In genomic region chr10:3935141-3935540, GRCh38 we compare ENCODE assay signal across 7 cellular contexts.
DNase-seq lines count a peak whose midpoint lies in the region; ATAC-seq and TF ChIP-seq lines count a peak whose summit lies in the region.

No MANE protein-coding gene starts in this region.

- peak overlapping the region in 1 of 2 donors; percentile 30 for H3K4me3 ChIP-seq in gastroesophageal sphincter

- H3K36me3 Mint-ChIP-seq in activated T-cell treated with anti-CD3 and anti-CD28 coated beads, Interleukin-2, amount 50 U/mL, for 4 hours (ENCODE audit: insufficient read depth): no peaks in the 10 kb centered on the region

- no peaks in the 10 kb centered on the region for H3K36me3 ChIP-seq in gastroesophageal sphincter

- H3K27ac ChIP-seq in gastroesophageal sphincter: peak overlapping the region; percentile 43 to 76 (median 74)

- ATAC-seq in GM19395 (IDR thresholded peaks at IDR 0.05; ENCODE audit: unreplicated experiment) (peak; percentile 100), HG03342 (IDR thresholded peaks at IDR 0.05; ENCODE audit: unreplicated experiment) (peak; percentile 97), gastroesophageal sphincter (peak; percentile 34)
- peak; percentile 99 for ATAC-seq in activated T-cell treated with anti-CD3 and anti-CD28 coated beads, Interleukin-2, amount 50 U/mL, for 4 hours

- TF ChIP-seq EP300 in gastroesophageal sphincter (IDR thresholded peaks at IDR 0.05): no peak

- WGBS in gastroesophageal sphincter (ENCODE audit: low coverage in 1 of 2), 2 donors: 42 to 61% methylated on average over 5 to 11 of the region's 11 CpGs

- H3K9me3 ChIP-seq in gastroesophageal sphincter: no peaks in the 10 kb centered on the region

- peak overlapping the region; percentile 49 for H3K4me3 Mint-ChIP-seq in activated T-cell treated with anti-CD3 and anti-CD28 coated beads, Interleukin-2, amount 50 U/mL, for 4 hours

- H3K27me3 Mint-ChIP-seq in activated T-cell treated with anti-CD3 and anti-CD28 coated beads, Interleukin-2, amount 50 U/mL, for 4 hours (ENCODE audit: low read depth): no peaks in the 10 kb centered on the region

- peaks cover 46% of the 10 kb centered on the region for H3K4me1 Mint-ChIP-seq in activated T-cell treated with anti-CD3 and anti-CD28 coated beads, Interleukin-2, amount 50 U/mL, for 4 hours (ENCODE audit: low read depth)

- H3K27me3 ChIP-seq in gastroesophageal sphincter: no peaks in the 10 kb centered on the region

- no peak for TF ChIP-seq POLR2A in gastroesophageal sphincter (IDR thresholded peaks at IDR 0.05)

- no peaks in the 10 kb centered on the region for H3K9me3 Mint-ChIP-seq in activated T-cell treated with anti-CD3 and anti-CD28 coated beads, Interleukin-2, amount 50 U/mL, for 4 hours

- no peak for TF ChIP-seq CTCF in gastroesophageal sphincter (IDR thresholded peaks at IDR 0.05)

- H3K4me1 ChIP-seq in gastroesophageal sphincter: peaks cover 0 to 13% (median 4%) of the 10 kb centered on the region in 3 donors

- peak; percentile 66 for DNase-seq in activated T-cell treated with anti-CD3 and anti-CD28 coated beads, Interleukin-2, amount 50 U/mL, for 4 hours
- peak; percentile 73 to 80 (median 75) for DNase-seq in stimulated activated CD4-positive, alpha-beta T cell treated with anti-CD3 and anti-CD28 coated beads, Interleukin-12 subunit alpha, Interleukin-12 subunit beta, amount 100 ng/mL, for 48 hours (ENCODE audit: low read depth in 2 of 3, low spot score in 1 of 3)
- DNase-seq in OCI-M2 (lab: John Stamatoyannopoulos, UW; ENCODE audit: unreplicated experiment) (no peak), DMS 273 treated with DMSO at 0.1 percent for 48 hours (lab: John Stamatoyannopoulos, UW) (no peak)

Comparison
In these comparisons a context has a peak if more than half of its experiments do, and no peak if none do; other contexts are left out.
1. ATAC-seq: peak in every context shown above with its lines; median percentile 100 in GM19395; 99 in activated T-cell treated with anti-CD3 and anti-CD28 coated beads, Interleukin-2, amount 50 U/mL, for 4 hours; 97 in HG03342; 34 in gastroesophageal sphincter.
2. DNase-seq: peak in activated T-cell treated with anti-CD3 and anti-CD28 coated beads, Interleukin-2, amount 50 U/mL, for 4 hours (single experiment) and stimulated activated CD4-positive, alpha-beta T cell treated with anti-CD3 and anti-CD28 coated beads, Interleukin-12 subunit alpha, Interleukin-12 subunit beta, amount 100 ng/mL, for 48 hours (3 of 3); none in OCI-M2 (single experiment) and DMS 273 treated with DMSO at 0.1 percent for 48 hours (single experiment).